Comparison of ENCODE assay signal across 9 cellular contexts in the genomic region with DNA sequence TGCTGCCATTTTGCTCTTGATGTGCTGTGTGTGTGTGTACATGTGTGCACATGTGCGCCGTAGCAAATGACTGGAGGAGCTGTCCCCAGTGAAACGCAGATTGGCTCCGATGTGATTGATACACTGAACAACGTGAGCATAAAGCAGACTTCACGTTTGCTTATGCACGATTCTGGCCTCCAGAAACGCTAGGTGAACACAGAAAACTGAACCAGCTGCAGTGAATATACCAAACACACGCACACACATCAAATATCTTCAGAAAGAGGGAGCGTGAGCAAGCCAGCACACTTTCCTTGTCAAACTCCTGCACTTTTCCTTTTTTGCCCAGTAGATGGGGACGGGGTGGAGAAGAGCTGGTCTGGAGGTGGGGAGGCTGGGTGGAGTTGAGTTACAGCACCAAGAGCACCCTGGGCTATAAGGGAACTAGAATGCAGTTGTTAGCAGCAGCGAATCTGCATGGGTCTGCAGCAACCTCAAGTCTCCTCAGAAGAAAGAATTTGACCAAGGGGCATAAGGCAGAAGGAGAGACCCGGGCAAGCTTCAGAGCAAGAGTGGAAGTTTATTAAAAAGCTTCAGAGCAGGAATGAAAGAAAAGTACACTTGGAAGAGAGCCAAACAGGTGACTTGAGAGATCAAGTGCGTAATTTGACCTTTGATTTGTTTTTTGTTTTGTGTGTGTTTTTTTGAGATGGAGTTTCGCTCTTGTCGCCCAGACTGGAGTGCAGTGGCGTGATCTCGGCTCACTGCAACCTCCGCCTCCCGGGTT.
A peak's percentile ranks its signal among the peaks of the same experiment; 100 is the strongest.
DNase-seq lines count a peak whose midpoint lies in the region; ATAC-seq and TF ChIP-seq lines count a peak whose summit lies in the region.
"Had no signal": no experiment of that assay in that cellular context is flagged by ENCODE, and none has a peak within 500 bp of the region (broad histone marks: within the 10 kb centered on the region; RNA-seq: fewer than 3 reads in every experiment).

No MANE protein-coding gene starts in this region.

- POLR2A ChIA-PET in activated CD4-positive, alpha-beta T cell treated with anti-CD3 and anti-CD28 coated beads, Interleukin-2, amount 10 ng/mL, durations not matched to agents 7 days and 5 days (lab: Charles Lee), result no interaction called here

- H3K36me3 Mint-ChIP-seq in activated CD4-positive, alpha-beta T cell treated with anti-CD3 and anti-CD28 coated beads, Interleukin-2, amount 10 ng/mL, durations not matched to agents 7 days and 5 days (ENCODE audit: low read depth), result no peaks in the 10 kb centered on the region

- H3K9me3 ChIP-seq in WERI-Rb-1 (ENCODE audit: severe bottlenecking) (no peaks in the 10 kb centered on the region), tibial nerve (peaks cover 0 to 4% (median 0%) of the 10 kb centered on the region in 4 donors)

- no peak for TF ChIP-seq EP300 in tibial nerve (IDR thresholded peaks at IDR 0.05)

- TF ChIP-seq CTCF in WERI-Rb-1 (IDR thresholded peaks at IDR 0.05; ENCODE audit: low read depth, low read length) (peak; percentile 37), tibial nerve (IDR thresholded peaks at IDR 0.05) (no peak)

- H3K4me3 ChIP-seq in WERI-Rb-1 (ENCODE audit: low read depth, low read length), result no peak overlapping the region
- H3K4me3 ChIP-seq in tibial nerve, result no peak overlapping the region

- H3K4me1 Mint-ChIP-seq in activated CD4-positive, alpha-beta T cell treated with anti-CD3 and anti-CD28 coated beads, Interleukin-2, amount 10 ng/mL, durations not matched to agents 7 days and 5 days, result no peaks in the 10 kb centered on the region

- no peak overlapping the region for H3K27ac ChIP-seq in WERI-Rb-1
- no peak overlapping the region for H3K27ac ChIP-seq in tibial nerve

- no peaks in the 10 kb centered on the region for H3K27me3 ChIP-seq in WERI-Rb-1 (ENCODE audit: insufficient read depth, low read depth, severe bottlenecking)
- H3K27me3 ChIP-seq in tibial nerve, result no peaks in the 10 kb centered on the region

- H3K36me3 ChIP-seq in WERI-Rb-1, result no peaks in the 10 kb centered on the region
- H3K36me3 ChIP-seq in tibial nerve, result no peaks in the 10 kb centered on the region

- DNase-seq in DMS79 (lab: John Stamatoyannopoulos, UW) (peak; percentile 88), NCI-H187 treated with DMSO at 0.1 percent for 48 hours (lab: John Stamatoyannopoulos, UW) (peak; percentile 45), WERI-Rb-1 (peak; percentile 49), myocyte (ENCODE audit: low read depth) (peak; percentile 3), tibial nerve (ENCODE audit: low spot score in 2 of 2) (no peak), medulla oblongata (ENCODE audit: extremely low spot score) (no peak)
- DNase-seq in activated CD4-positive, alpha-beta T cell treated with anti-CD3 and anti-CD28 coated beads, Interleukin-2, amount 10 ng/mL, durations not matched to agents 7 days and 5 days, result no peak
- DNase-seq: activated gamma-delta T cell treated with Interleukin-2 at 50 U/mL for 16 hours had no signal

- CTCF ChIA-PET in activated CD4-positive, alpha-beta T cell treated with anti-CD3 and anti-CD28 coated beads, Interleukin-2, amount 10 ng/mL, durations not matched to agents 7 days and 5 days (lab: Charles Lee), result no interaction called here

- 73 to 79% methylated on average over 20 of the region's 20 CpGs for WGBS in tibial nerve, 2 donors

- H3K4me3 Mint-ChIP-seq in activated CD4-positive, alpha-beta T cell treated with anti-CD3 and anti-CD28 coated beads, Interleukin-2, amount 10 ng/mL, durations not matched to agents 7 days and 5 days, result no peak overlapping the region

- TF ChIP-seq POLR2A in tibial nerve (IDR thresholded peaks at IDR 0.05), result no peak

- peaks cover 2% of the 10 kb centered on the region for H3K9me3 Mint-ChIP-seq in activated CD4-positive, alpha-beta T cell treated with anti-CD3 and anti-CD28 coated beads, Interleukin-2, amount 10 ng/mL, durations not matched to agents 7 days and 5 days

- no peaks in the 10 kb centered on the region for H3K27me3 Mint-ChIP-seq in activated CD4-positive, alpha-beta T cell treated with anti-CD3 and anti-CD28 coated beads, Interleukin-2, amount 10 ng/mL, durations not matched to agents 7 days and 5 days

- peaks cover 0 to 26% (median 0%) of the 10 kb centered on the region in 4 donors for H3K4me1 ChIP-seq in tibial nerve

- no peak overlapping the region for H3K27ac Mint-ChIP-seq in activated CD4-positive, alpha-beta T cell treated with anti-CD3 and anti-CD28 coated beads, Interleukin-2, amount 10 ng/mL, durations not matched to agents 7 days and 5 days

- ATAC-seq in HG02885 (IDR thresholded peaks at IDR 0.05; ENCODE audit: poor library complexity, unreplicated experiment), result no peak

Comparison
In these comparisons a context has a peak if more than half of its experiments do, and no peak if none do; other contexts are left out.
1. DNase-seq: peak in DMS79 (single experiment), NCI-H187 treated with DMSO at 0.1 percent for 48 hours (single experiment), WERI-Rb-1 (single experiment) and myocyte (single experiment); none in activated CD4-positive, alpha-beta T cell treated with anti-CD3 and anti-CD28 coated beads, Interleukin-2, amount 10 ng/mL, durations not matched to agents 7 days and 5 days (single experiment), tibial nerve (0 of 2) and medulla oblongata (single experiment).